Comparison of ENCODE assay signal across 8 cellular contexts in genomic region chr18:26227051-26227672, GRCh38. TPM values are rescaled to one million over a fixed set of nuclear protein-coding genes. Genes with fewer than 3 reads are reported as not detected.
A peak's percentile ranks its signal among the peaks of the same experiment; 100 is the strongest.
DNase-seq lines count a peak whose midpoint lies in the region; ATAC-seq and TF ChIP-seq lines count a peak whose summit lies in the region.

No MANE protein-coding gene starts in this region.

- H3K27ac Mint-ChIP-seq in CD4-positive, CD25-positive, alpha-beta regulatory T cell, result peak overlapping the region; percentile 88 to 96 (median 95)
- peak overlapping the region; percentile 93 for H3K27ac Mint-ChIP-seq in stimulated activated effector memory CD8-positive, alpha-beta T cell treated with anti-CD3 and anti-CD28 coated beads, Interleukin-12 subunit alpha, Interleukin-12 subunit beta, amount 100 ng/mL, for 72 hours

- no peaks in the 10 kb centered on the region for H3K27me3 ChIP-seq in CD4-positive, CD25-positive, alpha-beta regulatory T cell (ENCODE audit: control insufficient read depth, insufficient read depth, low read length)
- no peaks in the 10 kb centered on the region for H3K27me3 ChIP-seq in HCT116 (ENCODE audit: insufficient read depth, low read length)
- H3K27me3 ChIP-seq in iPS DF 6.9 (ENCODE audit: control insufficient read depth, insufficient read depth, low read length), result no peaks in the 10 kb centered on the region

- H3K79me2 ChIP-seq in HCT116 (ENCODE audit: insufficient read depth, low read length), result peaks cover 52% of the 10 kb centered on the region

- H3K27ac ChIP-seq in CD4-positive, CD25-positive, alpha-beta regulatory T cell (ENCODE audit: insufficient read depth, low read length, poor library complexity, severe bottlenecking), result peak overlapping the region; percentile 82
- H3K27ac ChIP-seq in HCT116 (ENCODE audit: low read depth, low read length), result peak overlapping the region; percentile 77
- H3K27ac ChIP-seq in iPS DF 6.9 (ENCODE audit: low read length), result no peak overlapping the region

- no peak overlapping the region for H2AFZ ChIP-seq in HCT116 (ENCODE audit: low read depth, low read length, poor library complexity, severe bottlenecking)

- TF ChIP-seq CTCF in HCT116 (IDR thresholded peaks at IDR 0.05 in 2 of 3, conservative IDR thresholded peaks at IDR 0.05 in 1 of 3; ENCODE audit: borderline replicate concordance in 1 of 3, insufficient read depth in 1 of 3, low read depth in 2 of 3, low read length in 2 of 3) (no peak), WI38 (IDR thresholded peaks at IDR 0.05; ENCODE audit: low read depth, low read length) (no peak), GM10248 (IDR thresholded peaks at IDR 0.05; ENCODE audit: control extremely low read depth, extremely low read depth, low read depth, missing control alignments) (no peak)

- no peaks in the 10 kb centered on the region for H3K9me3 ChIP-seq in CD4-positive, CD25-positive, alpha-beta regulatory T cell (ENCODE audit: control insufficient read depth in 2 of 2, low read length in 2 of 2)
- H3K9me3 ChIP-seq in HCT116 (ENCODE audit: control insufficient read depth in 1 of 2, insufficient read depth in 1 of 2, low read depth in 1 of 2, low read length in 2 of 2) (no peaks in the 10 kb centered on the region), iPS DF 6.9 (ENCODE audit: control insufficient read depth, insufficient read depth, low read length) (no peaks in the 10 kb centered on the region)

- peak overlapping the region; percentile 79 for H3K4me3 ChIP-seq in CD4-positive, CD25-positive, alpha-beta regulatory T cell (ENCODE audit: low read depth, low read length)
- H3K4me3 ChIP-seq in HCT116 (replicated peaks in 1 of 2; ENCODE audit: low read depth in 1 of 2, low read length in 2 of 2) (peak overlapping the region; percentile 69 to 84), WI38 (ENCODE audit: low read depth, low read length) (peak overlapping the region; percentile 64), iPS DF 6.9 (ENCODE audit: low read length) (peak overlapping the region; percentile 78)

- H3K4me1 Mint-ChIP-seq in CD4-positive, CD25-positive, alpha-beta regulatory T cell, result peaks cover 26 to 38% (median 28%) of the 10 kb centered on the region in 4 donors
- H3K4me1 Mint-ChIP-seq in stimulated activated effector memory CD8-positive, alpha-beta T cell treated with anti-CD3 and anti-CD28 coated beads, Interleukin-12 subunit alpha, Interleukin-12 subunit beta, amount 100 ng/mL, for 72 hours, result peaks cover 22% of the 10 kb centered on the region

- H3K9me3 Mint-ChIP-seq in CD4-positive, CD25-positive, alpha-beta regulatory T cell, result no peaks in the 10 kb centered on the region
- H3K9me3 Mint-ChIP-seq in stimulated activated effector memory CD8-positive, alpha-beta T cell treated with anti-CD3 and anti-CD28 coated beads, Interleukin-12 subunit alpha, Interleukin-12 subunit beta, amount 100 ng/mL, for 72 hours, result no peaks in the 10 kb centered on the region

- peaks cover 17% of the 10 kb centered on the region for H3K4me1 ChIP-seq in CD4-positive, CD25-positive, alpha-beta regulatory T cell (ENCODE audit: control insufficient read depth, insufficient read depth, low read length, poor library complexity, severe bottlenecking)
- H3K4me1 ChIP-seq in HCT116 (ENCODE audit: control insufficient read depth in 1 of 2, insufficient read depth in 2 of 2, low read length in 2 of 2), result peaks cover 11 to 21% of the 10 kb centered on the region in 2 experiments
- H3K4me1 ChIP-seq in iPS DF 6.9 (ENCODE audit: control insufficient read depth, insufficient read depth, low read length), result no peaks in the 10 kb centered on the region

- H4K20me1 ChIP-seq in HCT116 (ENCODE audit: insufficient read depth), result no peaks in the 10 kb centered on the region

- peak overlapping the region; percentile 91 for H3K9ac ChIP-seq in HCT116 (ENCODE audit: low read length)

- no peak for TF ChIP-seq RAD21 in HCT116 (IDR thresholded peaks at IDR 0.05; ENCODE audit: low read depth)

- no peak for TF ChIP-seq POLR2A in HCT116 (IDR thresholded peaks at IDR 0.05; ENCODE audit: borderline replicate concordance, extremely low read depth, insufficient read depth, insufficient read length)

- POLR2A ChIA-PET in HCT116 (lab: Charles Lee), result interaction anchor here (1.4 kb wide), 1 partner anchor 11 kb away, joined by 3 read pairs; no protein-coding TSS in a partner anchor
- POLR2A ChIA-PET in GM10248 (lab: Yijun Ruan, JAX), result interaction anchor here (2.0 kb wide), 1 partner anchor 9 kb away, joined by 5 read pairs; no protein-coding TSS in a partner anchor

- no peaks in the 10 kb centered on the region for H3K9me2 ChIP-seq in HCT116 (ENCODE audit: insufficient read depth)

- peaks cover 26% of the 10 kb centered on the region for H3K27me3 Mint-ChIP-seq in CD4-positive, CD25-positive, alpha-beta regulatory T cell

- H3K4me3 Mint-ChIP-seq in CD4-positive, CD25-positive, alpha-beta regulatory T cell, result peak overlapping the region; percentile 93 to 97 (median 95)
- H3K4me3 Mint-ChIP-seq in stimulated activated effector memory CD8-positive, alpha-beta T cell treated with anti-CD3 and anti-CD28 coated beads, Interleukin-12 subunit alpha, Interleukin-12 subunit beta, amount 100 ng/mL, for 72 hours, result peak overlapping the region; percentile 83

- RAD21 ChIA-PET in HCT116 (lab: Charles Lee; ENCODE audit: low non-redundant PET in 1 of 2, low total read pairs in 2 of 2, uncharacterized antibody in 2 of 2, unreplicated experiment in 2 of 2), result no interaction called here

- intact Hi-C loops in HCT116 (cut with micrococcal nuclease), result loop anchor here (5.0 kb wide), 1 partner anchor 135 kb away; the partner anchor contains the start of gene SS18

- peak overlapping the region; percentile 82 for H3K4me2 ChIP-seq in HCT116 (ENCODE audit: low read length)

- BruUV-seq in HCT116 (replicated peaks; lab: Mats Ljungman, UMichigan), result no TSS peak

- no peaks in the 10 kb centered on the region for H3K36me3 ChIP-seq in CD4-positive, CD25-positive, alpha-beta regulatory T cell (ENCODE audit: control insufficient read depth, insufficient read depth, low read length)
- H3K36me3 ChIP-seq in HCT116 (ENCODE audit: control insufficient read depth in 1 of 2, insufficient read depth in 2 of 2, low read length in 2 of 2) (no peaks in the 10 kb centered on the region), iPS DF 6.9 (ENCODE audit: control insufficient read depth, insufficient read depth, low read length) (no peaks in the 10 kb centered on the region)

- H3K36me3 Mint-ChIP-seq in CD4-positive, CD25-positive, alpha-beta regulatory T cell, result peaks cover 4% of the 10 kb centered on the region
- H3K36me3 Mint-ChIP-seq in stimulated activated effector memory CD8-positive, alpha-beta T cell treated with anti-CD3 and anti-CD28 coated beads, Interleukin-12 subunit alpha, Interleukin-12 subunit beta, amount 100 ng/mL, for 72 hours, result peaks cover 13% of the 10 kb centered on the region

- ATAC-seq in CD4-positive, CD25-positive, alpha-beta regulatory T cell (ENCODE audit: low read depth in 2 of 2), result no peak
- ATAC-seq in HCT116, result no peak
- no peak for ATAC-seq in stimulated activated effector memory CD8-positive, alpha-beta T cell treated with anti-CD3 and anti-CD28 coated beads, Interleukin-12 subunit alpha, Interleukin-12 subunit beta, amount 100 ng/mL, for 72 hours
- ATAC-seq in GM19397 (IDR thresholded peaks at IDR 0.05; ENCODE audit: unreplicated experiment), result no peak

- no CpG with 5 or more reads among the region's 28 CpGs for WGBS in iPS DF 6.9 (ENCODE audit: insufficient coverage, insufficient read length)

- CTCF ChIA-PET in HCT116 (lab: Charles Lee), result no interaction called here
- CTCF ChIA-PET in GM10248 (lab: Yijun Ruan, JAX), result interaction anchor here (2.1 kb wide), 1 partner anchor 15 kb away, joined by 4 read pairs; no protein-coding TSS in a partner anchor

- no peak for DNase-seq in CD4-positive, CD25-positive, alpha-beta regulatory T cell
- DNase-seq in HCT116 (ENCODE audit: low read depth, low spot score) (no peak), iPS DF 6.9 (ENCODE audit: low read depth, low spot score) (no peak), GM10248 (ENCODE audit: extremely low spot score) (no peak)
- DNase-seq in stimulated activated effector memory CD8-positive, alpha-beta T cell treated with anti-CD3 and anti-CD28 coated beads, Interleukin-12 subunit alpha, Interleukin-12 subunit beta, amount 100 ng/mL, for 72 hours (ENCODE audit: low spot score in 2 of 2), result no peak
- no peak for DNase-seq in central memory CD4-positive, alpha-beta T cell

TF ChIP-seq in HCT116, 20 proteins besides CTCF, POLR2A, EP300 and RAD21:
- TF ChIP-seq ZFX (IDR thresholded peaks at IDR 0.05), result 0 out of 2 replicates have a peak, but pooled peaks have one; percentile 3
- no peak for TF ChIP-seq JUND (IDR thresholded peaks at IDR 0.05)
TF ChIP-seq in HCT116: peak in this region for 1.

RNA-seq across cellular contexts. Expression of gene TAF4B, which starts 0.9 kb away (rescaled TPM):
- total RNA-seq in CD4-positive, CD25-positive, alpha-beta regulatory T cell, result 5.0 TPM
- 1 to 10 TPM; 1.6 to 5.6 (median 4.0) TPM for polyA plus RNA-seq in CD4-positive, CD25-positive, alpha-beta regulatory T cell
- 17.8 TPM for total RNA-seq in HCT116 (2021; ENCODE audit: unreplicated experiment)
- polyA plus RNA-seq in HCT116 (2012), result 7.4 and 9.3 TPM in 2 replicates
